15 cellular contexts compared by ENCODE assay signal in the genomic region with DNA sequence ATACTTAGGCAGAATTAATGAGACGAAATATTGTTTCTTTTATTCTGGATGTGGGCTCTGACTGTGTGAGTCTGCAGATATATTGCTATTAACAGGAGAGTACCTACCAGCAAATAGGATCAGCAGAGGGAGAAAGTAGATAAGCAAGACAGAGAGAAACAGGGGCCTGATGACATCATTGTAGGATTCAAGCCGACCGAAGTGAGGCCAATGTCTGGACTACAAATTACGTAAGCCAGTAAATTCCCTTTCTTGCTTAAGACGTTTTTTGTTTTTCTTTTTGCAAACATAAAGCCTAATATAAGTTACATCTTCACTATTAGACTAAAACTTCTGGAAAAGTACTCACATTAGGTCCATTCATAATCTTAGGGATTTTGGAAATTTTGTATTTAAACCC. TPM values are rescaled to one million over a fixed set of nuclear protein-coding genes. Genes with fewer than 3 reads are reported as not detected.
DNase-seq lines count a peak whose midpoint lies in the region; ATAC-seq and TF ChIP-seq lines count a peak whose summit lies in the region.
"Had no signal": no experiment of that assay in that cellular context is flagged by ENCODE, and none has a peak within 500 bp of the region (broad histone marks: within the 10 kb centered on the region; RNA-seq: fewer than 3 reads in every experiment).

No MANE protein-coding gene starts in this region.

- peaks cover 45% of the 10 kb centered on the region for H3K4me1 Mint-ChIP-seq in endothelial cell (ENCODE audit: unreplicated experiment)

- no peaks in the 10 kb centered on the region for H3K36me3 ChIP-seq in gastroesophageal sphincter
- H3K36me3 ChIP-seq: SJCRH30 had no signal

- no peak for TF ChIP-seq CTCF in AG10803 (conservative IDR thresholded peaks at IDR 0.05; ENCODE audit: low read length)
- no peak for TF ChIP-seq CTCF in endothelial cell (IDR thresholded peaks at IDR 0.05; ENCODE audit: unreplicated experiment)
- TF ChIP-seq CTCF in gastroesophageal sphincter (IDR thresholded peaks at IDR 0.05) = no peak
- TF ChIP-seq CTCF in coronary artery (IDR thresholded peaks at IDR 0.05) = no peak

- no peaks in the 10 kb centered on the region for H3K4me1 ChIP-seq in gastroesophageal sphincter
- H3K4me1 ChIP-seq: SJCRH30 had no signal

- H3K27ac Mint-ChIP-seq in endothelial cell (ENCODE audit: unreplicated experiment) = peak overlapping the region; percentile 76

- H3K4me3 ChIP-seq in AG10803 (ENCODE audit: low read length) (no peak overlapping the region), gastroesophageal sphincter (no peak overlapping the region), coronary artery (no peak overlapping the region)
- H3K4me3 ChIP-seq: SJCRH30 had no signal

- no peaks in the 10 kb centered on the region for H3K36me3 Mint-ChIP-seq in endothelial cell (ENCODE audit: low read depth, unreplicated experiment)

- DNase-seq in AG10803 (ENCODE audit: low read depth) (peak; percentile 27), NCI-H226 (peak; percentile 45), endothelial cell (ENCODE audit: low spot score) (no peak), coronary artery (ENCODE audit: low spot score) (no peak)
- DNase-seq: MV-4-11, NCI-H1417, NCI-H187 treated with DMSO at 0.1 percent for 48 hours, NCI-H69, RPMI8226, SJCRH30 had no signal

- no peak for TF ChIP-seq EP300 in gastroesophageal sphincter (IDR thresholded peaks at IDR 0.05)

- no peaks in the 10 kb centered on the region for H3K9me3 ChIP-seq in gastroesophageal sphincter
- H3K9me3 ChIP-seq: SJCRH30 had no signal

- ATAC-seq in gastroesophageal sphincter (peak; percentile 16), HG03175 (IDR thresholded peaks at IDR 0.05; ENCODE audit: unreplicated experiment) (no peak), GM19324 (IDR thresholded peaks at IDR 0.05; ENCODE audit: low FRiP score, unreplicated experiment) (no peak)

- H3K9me3 Mint-ChIP-seq in endothelial cell (ENCODE audit: unreplicated experiment) = no peaks in the 10 kb centered on the region

- WGBS in gastroesophageal sphincter (ENCODE audit: low coverage in 1 of 2), 2 donors = 50 to 67% methylated on average over 5 of the region's 5 CpGs

- H3K27me3 ChIP-seq in gastroesophageal sphincter = no peaks in the 10 kb centered on the region
- H3K27me3 ChIP-seq: SJCRH30 had no signal

- H3K4me3 Mint-ChIP-seq in endothelial cell (ENCODE audit: unreplicated experiment) = no peak overlapping the region

- no peak overlapping the region for H3K27ac ChIP-seq in gastroesophageal sphincter
- no peak overlapping the region for H3K27ac ChIP-seq in coronary artery
- H3K27ac ChIP-seq: C4-2B, SJCRH30 had no signal

- no peaks in the 10 kb centered on the region for H3K27me3 Mint-ChIP-seq in endothelial cell (ENCODE audit: unreplicated experiment)

- no peak for TF ChIP-seq POLR2A in gastroesophageal sphincter (IDR thresholded peaks at IDR 0.05)

RNA-seq across cellular contexts. Expression of gene PTPRM, which starts 21.4 kb away (rescaled TPM):
- total RNA-seq in endothelial cell (ENCODE audit: unreplicated experiment) = 284 TPM
- 10 to 100 TPM; 81.5 to 98.9 (median 86.8) TPM for total RNA-seq in gastroesophageal sphincter
- total RNA-seq: A673 had no signal

Comparison
In these comparisons a context has a peak if more than half of its experiments do, and no peak if none do; other contexts are left out.
1. DNase-seq: peak in AG10803 (single experiment) and NCI-H226 (single experiment); none in endothelial cell (single experiment) and coronary artery (single experiment).